15 cellular contexts compared by ENCODE assay signal in the genomic region with DNA sequence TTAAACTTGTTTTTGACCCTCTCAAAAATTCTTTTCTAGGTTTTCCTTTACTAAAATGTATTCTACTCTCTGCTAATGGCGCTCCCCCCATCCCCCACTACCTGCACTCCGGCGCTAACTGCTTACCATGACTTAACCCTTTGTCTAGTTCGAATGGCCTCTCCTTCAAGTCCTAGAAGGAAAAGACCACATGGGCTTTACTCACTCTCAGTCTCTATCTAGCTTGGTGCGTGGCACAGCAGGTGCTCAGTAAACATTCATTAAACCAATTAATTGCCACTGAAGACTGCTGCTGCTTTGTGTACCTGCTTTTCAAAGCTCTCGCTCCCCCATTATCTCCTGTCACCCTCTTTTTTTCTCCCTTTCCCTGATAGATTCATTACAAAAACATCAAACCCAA.
DNase-seq lines count a peak whose midpoint lies in the region; FAIRE-seq and TF ChIP-seq lines count a peak whose summit lies in the region.
"Had no signal": no experiment of that assay in that cellular context is flagged by ENCODE, and none has a peak within 500 bp of the region (broad histone marks: within the 10 kb centered on the region; RNA-seq: fewer than 3 reads in every experiment).

No MANE protein-coding gene starts in this region.

- no peak overlapping the region for H2BK12ac ChIP-seq in H1 (ENCODE audit: low read depth, low read length)

- H3K18ac ChIP-seq in H1 (ENCODE audit: extremely low read depth, low read length): no peak overlapping the region

- H3K23ac ChIP-seq in H1 (ENCODE audit: insufficient read length): no peak overlapping the region

- H3K27me3 ChIP-seq in H1 (replicated peaks in 1 of 4; ENCODE audit: control insufficient read depth in 3 of 4, extremely low read depth in 1 of 4, insufficient read depth in 3 of 4, low read length in 3 of 4) (peaks cover 66 to 96% (median 81%) of the 10 kb centered on the region in 4 experiments), neural cell (ENCODE audit: insufficient read depth, low read depth, low read length) (no peaks in the 10 kb centered on the region), osteoblast (ENCODE audit: insufficient read depth, low read length) (no peaks in the 10 kb centered on the region)
- H3K27me3 ChIP-seq: BE2C had no signal

- TF ChIP-seq CTCF in H1 (IDR thresholded peaks at IDR 0.05; ENCODE audit: control extremely low read depth in 1 of 3, insufficient read depth in 1 of 3, low read depth in 1 of 3, low read length in 3 of 3) (no peak), neural cell (IDR thresholded peaks at IDR 0.05; ENCODE audit: poor library complexity, severe bottlenecking) (no peak), osteoblast (IDR thresholded peaks at IDR 0.05; ENCODE audit: extremely low read depth, low read depth, low read length) (no peak)

- CTCF ChIA-PET in H1 (lab: Charles Lee; ENCODE audit: partially characterized antibody): interaction anchor here (1.7 to 2.2 kb wide), 2 partner anchors 10 to 640 kb away, joined by 5 to 8 read pairs; no protein-coding TSS in a partner anchor

- no peak overlapping the region for H2AFZ ChIP-seq in H1 (ENCODE audit: low read length)
- H2AFZ ChIP-seq in neural cell (ENCODE audit: low read depth, low read length): peak overlapping the region; percentile 24
- no peak overlapping the region for H2AFZ ChIP-seq in osteoblast (ENCODE audit: low read length)

- H4K8ac ChIP-seq in H1 (ENCODE audit: extremely low read depth, insufficient read depth, low read length): no peak overlapping the region

- TF ChIP-seq RAD21 in H1 (IDR thresholded peaks at IDR 0.05 in 1 of 2, conservative IDR thresholded peaks at IDR 0.05 in 1 of 2; ENCODE audit: low read depth in 2 of 2, low read length in 2 of 2) (peak in 1 of 2 experiments; percentile 23; a peak in 1 of 4 replicates), neural cell (conservative IDR thresholded peaks at IDR 0.05) (no peak)

- no peak overlapping the region for H2BK15ac ChIP-seq in H1 (ENCODE audit: low read length)

- H3F3A ChIP-seq in neural cell (ENCODE audit: insufficient read depth, low read length, poor library complexity, severe bottlenecking): peaks cover 7% of the 10 kb centered on the region

- no peaks in the 10 kb centered on the region for H3K23me2 ChIP-seq in H1 (ENCODE audit: low read depth, low read length)

- no peaks in the 10 kb centered on the region for H3K9me3 ChIP-seq in H1 (ENCODE audit: insufficient read depth in 2 of 2, low read depth in 1 of 2, low read length in 1 of 2)
- H3K9me3 ChIP-seq in neural cell (ENCODE audit: low read length): no peaks in the 10 kb centered on the region
- H3K9me3 ChIP-seq in osteoblast (ENCODE audit: low read depth, low read length): no peaks in the 10 kb centered on the region
- H3K9me3 ChIP-seq: BE2C had no signal

- H3K14ac ChIP-seq in H1 (ENCODE audit: insufficient read length): no peak overlapping the region

- peak; percentile 65 for FAIRE-seq in H1 (lab: Jason Lieb, UNC)
- FAIRE-seq: H54, HepG2 had no signal

- no peak overlapping the region for H3K4ac ChIP-seq in H1 (replicated peaks; ENCODE audit: insufficient read length, low read depth, low read length)

- peak in 1 of 2 experiments; percentile 71; a peak in 1 of 3 replicates for TF ChIP-seq EP300 in H1 (IDR thresholded peaks at IDR 0.05; ENCODE audit: borderline replicate concordance in 1 of 2, low read depth in 2 of 2, low read length in 2 of 2)
- no peak for TF ChIP-seq EP300 in neural cell (conservative IDR thresholded peaks at IDR 0.05; ENCODE audit: poor library complexity, severe bottlenecking)

- H3K79me2 ChIP-seq in H1 (ENCODE audit: control insufficient read depth in 1 of 2, insufficient read depth in 2 of 2, low read length in 2 of 2) (no peaks in the 10 kb centered on the region), neural cell (replicated peaks; ENCODE audit: insufficient read depth, low read length) (no peaks in the 10 kb centered on the region), osteoblast (ENCODE audit: insufficient read depth, low read length) (no peaks in the 10 kb centered on the region)

- H4K91ac ChIP-seq in H1 (replicated peaks; ENCODE audit: insufficient read length, low read length): no peak overlapping the region

- H3K27ac ChIP-seq in H1 (ENCODE audit: low read depth, low read length) (no peak overlapping the region), neural cell (ENCODE audit: low read length) (peak overlapping the region; percentile 93), osteoblast (ENCODE audit: low read depth, low read length) (no peak overlapping the region)
- H3K27ac ChIP-seq: KMS-11 had no signal

- no peak overlapping the region for H4K5ac ChIP-seq in H1 (ENCODE audit: insufficient read length, low read depth, low read length)

- no peak overlapping the region for H3K56ac ChIP-seq in H1 (replicated peaks; ENCODE audit: insufficient read length, low read depth, low read length)

- WGBS in H1 (ENCODE audit: extremely low coverage in 1 of 2, insufficient coverage in 1 of 2, insufficient read length in 1 of 2, insufficient replicate concordance in 2 of 2, low coverage in 1 of 2, low lambda C conversion rate in 2 of 2, missing lambda C conversion rate in 1 of 2), 2 experiments: 9% methylated on average over 6 of the region's 6 CpGs; no CpG with 5 or more reads in 1 of the 2 experiments

- TF ChIP-seq POLR2A in H1 (IDR thresholded peaks at IDR 0.05; ENCODE audit: control extremely low read depth in 1 of 2, low read depth in 2 of 2, low read length in 2 of 2): no peak

- POLR2A ChIA-PET in H1 (lab: Charles Lee; ENCODE audit: partially characterized antibody): no interaction called here

- H3K4me1 ChIP-seq in H1 (replicated peaks in 1 of 4; ENCODE audit: control insufficient read depth in 3 of 4, insufficient read depth in 4 of 4, low read length in 3 of 4) (no peaks in the 10 kb centered on the region; a peak in 2 of 7 replicates), osteoblast (ENCODE audit: insufficient read depth, low read length) (no peaks in the 10 kb centered on the region)
- H3K4me1 ChIP-seq: BE2C had no signal

- H2BK5ac ChIP-seq in H1 (ENCODE audit: low read depth, low read length): no peak overlapping the region

- no peaks in the 10 kb centered on the region for H3K79me1 ChIP-seq in H1 (ENCODE audit: low read depth, low read length)

- H4K20me1 ChIP-seq in H1 (replicated peaks in 1 of 2; ENCODE audit: control insufficient read depth in 1 of 2, insufficient read depth in 2 of 2, low read length in 2 of 2) (peaks cover 0 to 6% of the 10 kb centered on the region in 2 experiments), neural cell (ENCODE audit: insufficient read depth) (no peaks in the 10 kb centered on the region), osteoblast (ENCODE audit: insufficient read depth, low read length) (no peaks in the 10 kb centered on the region)

- no peaks in the 10 kb centered on the region for H3K9me2 ChIP-seq in neural cell (ENCODE audit: insufficient read depth, low read length)

- H3K36me3 ChIP-seq in H1 (ENCODE audit: control insufficient read depth in 2 of 4, insufficient read depth in 4 of 4, low read length in 3 of 4): no peaks in the 10 kb centered on the region
- H3K36me3 ChIP-seq in neural cell (ENCODE audit: insufficient read depth, low read length): no peaks in the 10 kb centered on the region
- no peaks in the 10 kb centered on the region for H3K36me3 ChIP-seq in osteoblast (ENCODE audit: insufficient read depth, low read length)
- H3K36me3 ChIP-seq: BE2C had no signal

- no peak overlapping the region for H3K9ac ChIP-seq in H1 (replicated peaks in 1 of 4; ENCODE audit: extremely low read depth in 1 of 4, low read depth in 3 of 4, low read length in 3 of 4)
- H3K9ac ChIP-seq in neural cell (ENCODE audit: low read length): peak overlapping the region; percentile 64
- H3K9ac ChIP-seq: KMS-11 had no signal

- H3K4me3 ChIP-seq in H1 (ENCODE audit: extremely low read depth in 1 of 4, insufficient read depth in 2 of 4, low read depth in 3 of 4, low read length in 4 of 4): no peak overlapping the region
- peak overlapping the region; percentile 46 for H3K4me3 ChIP-seq in neural cell (ENCODE audit: low read length)
- H3K4me3 ChIP-seq in osteoblast (ENCODE audit: insufficient read depth, low read length): no peak overlapping the region

- DNase-seq in NCI-H1092 (lab: John Stamatoyannopoulos, UW): peak; percentile 10
- DNase-seq in NCI-H1930 (lab: John Stamatoyannopoulos, UW): peak; percentile 63 to 64
- peak; percentile 36 to 50 for DNase-seq in H1 (ENCODE audit: low read depth in 1 of 2, low spot score in 2 of 2)
- DNase-seq in osteoblast (ENCODE audit: insufficient read length, low spot score, missing footprints): no peak
- DNase-seq in dedifferentiated amniotic fluid mesenchymal stem cell (ENCODE audit: extremely low spot score): no peak
- DNase-seq in HT-29 (ENCODE audit: low spot score): no peak
- DNase-seq: BE2C; CD4-positive, alpha-beta memory T cell; DND-41; GF-D8; NCI-H510A treated with DMSO at 0.1 percent for 48 hours had no signal

- no peak overlapping the region for H2AK5ac ChIP-seq in H1 (ENCODE audit: low read depth, low read length)

- no peak overlapping the region for H2BK20ac ChIP-seq in H1 (ENCODE audit: low read length)

- no peak overlapping the region for H2BK120ac ChIP-seq in H1 (replicated peaks; ENCODE audit: low read depth, low read length)

- H3K4me2 ChIP-seq in H1 (ENCODE audit: insufficient read depth in 1 of 2, low read depth in 2 of 2, low read length in 2 of 2) (no peak overlapping the region), neural cell (ENCODE audit: low read length) (peak overlapping the region; percentile 62), osteoblast (ENCODE audit: insufficient read depth, low read length) (no peak overlapping the region)
- H3K4me2 ChIP-seq: KMS-11 had no signal

TF ChIP-seq in neural cell, 6 proteins besides CTCF, POLR2A, EP300 and RAD21 (continues in another document):
- TF ChIP-seq POLR2AphosphoS5 (IDR thresholded peaks at IDR 0.05) (no peak), EZH2 (IDR thresholded peaks at IDR 0.05; ENCODE audit: borderline replicate concordance, insufficient read depth, low read length, poor library complexity, severe bottlenecking) (no peak)

Comparison
In these comparisons a context has a peak if more than half of its experiments do, and no peak if none do; other contexts are left out.
1. DNase-seq: peak in NCI-H1092 (single experiment), NCI-H1930 (2 of 2) and H1 (2 of 2); none in osteoblast (single experiment), dedifferentiated amniotic fluid mesenchymal stem cell (single experiment) and HT-29 (single experiment).